8 cellular contexts compared by ENCODE assay signal in the genomic region with DNA sequence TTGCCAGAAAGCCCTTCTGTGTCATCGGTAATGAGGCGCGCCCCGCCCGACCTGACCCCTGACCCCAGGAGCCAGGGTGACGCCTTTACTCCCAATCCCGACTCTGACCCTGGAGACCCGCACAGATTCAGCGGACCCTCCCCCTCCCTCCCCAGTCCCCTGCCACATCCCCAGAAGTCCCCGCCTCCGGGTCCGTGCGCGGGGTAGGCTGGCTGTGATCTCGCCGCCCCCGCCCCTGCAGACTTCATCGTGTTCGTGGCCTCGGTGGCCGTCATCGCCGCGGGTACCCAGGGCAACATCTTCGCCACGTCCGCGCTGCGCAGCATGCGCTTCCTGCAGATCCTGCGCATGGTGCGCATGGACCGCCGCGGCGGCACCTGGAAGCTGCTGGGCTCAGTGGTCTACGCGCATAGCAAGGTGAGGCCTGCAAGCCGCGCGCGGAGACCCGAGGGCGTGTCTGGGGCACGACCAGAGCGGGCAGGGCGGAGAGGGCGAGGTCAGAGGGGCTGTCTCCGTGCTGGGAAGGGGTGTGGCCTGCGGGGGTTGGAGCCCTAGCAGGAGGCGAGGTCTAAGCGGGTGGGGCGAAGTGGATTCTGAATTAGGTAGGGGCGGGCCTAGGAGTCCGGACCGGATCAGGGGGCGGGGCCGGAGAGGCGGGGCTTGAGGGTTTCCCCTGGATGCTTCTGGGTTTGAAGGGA. TPM values are rescaled to one million over a fixed set of nuclear protein-coding genes. Genes with fewer than 3 reads are reported as not detected.
DNase-seq lines count a peak whose midpoint lies in the region; ATAC-seq and TF ChIP-seq lines count a peak whose summit lies in the region.
"Had no signal": no experiment of that assay in that cellular context is flagged by ENCODE, and none has a peak within 500 bp of the region (broad histone marks: within the 10 kb centered on the region; RNA-seq: fewer than 3 reads in every experiment).

No MANE protein-coding gene starts in this region.

- no peaks in the 10 kb centered on the region for H3K27me3 ChIP-seq in esophagus (ENCODE audit: control insufficient read depth in 1 of 2, insufficient read depth in 2 of 2, low read length in 2 of 2)
- peaks cover 60% of the 10 kb centered on the region for H3K27me3 ChIP-seq in neutrophil
- no peaks in the 10 kb centered on the region for H3K27me3 ChIP-seq in thyroid gland

- H3K4me3 ChIP-seq in esophagus (ENCODE audit: low read depth in 1 of 2, low read length in 2 of 2): peak overlapping the region; percentile 23 to 37
- H3K4me3 ChIP-seq in neutrophil (ENCODE audit: low read depth in 1 of 2, low read length in 1 of 2): peak overlapping the region; percentile 49 to 51
- peak overlapping the region in 1 of 3 donors; percentile 13 for H3K4me3 ChIP-seq in thyroid gland (replicated peaks in 1 of 3)

- H3K27ac ChIP-seq in esophagus (ENCODE audit: low read depth in 2 of 2, low read length in 1 of 2): no peak overlapping the region
- H3K27ac ChIP-seq in neutrophil: no peak overlapping the region
- no peak overlapping the region for H3K27ac ChIP-seq in thyroid gland
- H3K27ac ChIP-seq: epithelial cell of prostate had no signal

- ATAC-seq in GM19438 (IDR thresholded peaks at IDR 0.05; ENCODE audit: low read depth, unreplicated experiment) (peak; percentile 84), HG03565 (IDR thresholded peaks at IDR 0.05; ENCODE audit: unreplicated experiment) (peak; percentile 46)

- no peaks in the 10 kb centered on the region for H3K36me3 ChIP-seq in esophagus (ENCODE audit: control insufficient read depth in 2 of 2, insufficient read depth in 2 of 2, low read length in 1 of 2)
- no peaks in the 10 kb centered on the region for H3K36me3 ChIP-seq in neutrophil
- no peaks in the 10 kb centered on the region for H3K36me3 ChIP-seq in thyroid gland

- TF ChIP-seq CTCF in neutrophil (IDR thresholded peaks at IDR 0.05) (no peak), thyroid gland (IDR thresholded peaks at IDR 0.05) (no peak)

- intact Hi-C loops in thyroid gland (cut with DNase I): no loop called here

- H3K4me1 ChIP-seq in esophagus (ENCODE audit: control insufficient read depth in 2 of 2, insufficient read depth in 2 of 2, low read length in 1 of 2): peaks cover 2 to 5% of the 10 kb centered on the region in 2 donors
- H3K4me1 ChIP-seq in neutrophil (ENCODE audit: control insufficient read depth in 1 of 2, insufficient read depth in 1 of 2, low read depth in 1 of 2, low read length in 1 of 2): peaks cover 7 to 8% of the 10 kb centered on the region in 2 experiments
- H3K4me1 ChIP-seq in thyroid gland: peaks cover 7 to 8% of the 10 kb centered on the region in 2 donors

- H3K9me3 ChIP-seq in esophagus (ENCODE audit: control insufficient read depth in 2 of 2, insufficient read depth in 1 of 2, low read depth in 1 of 2, low read length in 1 of 2): no peaks in the 10 kb centered on the region
- H3K9me3 ChIP-seq in neutrophil: no peaks in the 10 kb centered on the region
- H3K9me3 ChIP-seq in thyroid gland: no peaks in the 10 kb centered on the region

- no peak for TF ChIP-seq POLR2A in thyroid gland (IDR thresholded peaks at IDR 0.05)

- DNase-seq in activated CD8-positive, alpha-beta memory T cell treated with anti-CD3 and anti-CD28 coated beads for 48 hours (ENCODE audit: low read depth in 2 of 3, low spot score in 2 of 3): peak; percentile 45 to 72 (median 65)
- DNase-seq in thyroid gland: peak; percentile 56 to 66
- DNase-seq in NCI-H524 treated with DMSO at 0.1 percent for 48 hours (lab: John Stamatoyannopoulos, UW): no peak

- 6 to 16% methylated on average over 52 to 59 of the region's 59 CpGs for WGBS in esophagus, 2 donors
- WGBS in thyroid gland, 2 donors: 2 to 4% methylated on average over 20 to 29 of the region's 59 CpGs

RNA-seq across cellular contexts. Expression of a gene that starts 34.8 kb away (rescaled TPM):
- 1 to 10 TPM; 1.4 to 1.9 TPM for polyA plus RNA-seq in esophagus
- 1 to 10 TPM in 1 of 4 donors, under 1 TPM in 3; 0.11 to 1.1 (median 0.40) TPM for total RNA-seq in thyroid gland

RNA-seq across cellular contexts. Expression of a gene that starts 43.8 kb away (rescaled TPM):
- polyA plus RNA-seq in esophagus: 10 to 100 TPM; 11.7 to 21.8 TPM
- 10 to 100 TPM in 3 of 4 donors, 1 to 10 TPM in 1; 8.8 to 28.1 (median 20.3) TPM for total RNA-seq in thyroid gland
